In the genomic region with DNA sequence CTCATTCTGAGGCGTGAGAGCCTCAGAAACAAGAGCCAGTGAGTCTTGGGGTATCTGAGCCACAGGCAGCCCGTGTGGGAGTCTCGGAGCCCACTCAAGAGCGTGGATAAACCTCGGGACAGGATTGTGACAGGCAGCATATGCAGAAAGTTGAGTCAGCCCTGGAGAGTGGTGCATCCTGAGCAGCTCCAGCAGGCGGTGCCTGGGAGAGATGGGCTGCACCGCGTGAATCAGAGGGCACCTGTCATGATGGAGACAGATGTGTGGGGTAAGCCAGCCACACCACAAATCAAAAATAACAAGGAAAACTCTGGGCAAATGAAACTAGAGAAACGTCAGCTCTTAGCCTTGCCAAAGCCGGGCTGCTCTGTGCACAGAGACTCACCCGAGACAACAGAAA, we compare ENCODE assay signal across 18 cellular contexts. TPM values are rescaled to one million over a fixed set of nuclear protein-coding genes. Genes with fewer than 3 reads are reported as not detected.
DNase-seq lines count a peak whose midpoint lies in the region; ATAC-seq, FAIRE-seq and TF ChIP-seq lines count a peak whose summit lies in the region.
"Had no signal": no experiment of that assay in that cellular context is flagged by ENCODE, and none has a peak within 500 bp of the region (broad histone marks: within the 10 kb centered on the region; RNA-seq: fewer than 3 reads in every experiment).

No MANE protein-coding gene starts in this region.

- WGBS in A549 (ENCODE audit: missing lambda C conversion rate), result 4% methylated on average over 11 of the region's 11 CpGs

- no peak overlapping the region for H3K27ac Mint-ChIP-seq in progenitor cell of endocrine pancreas
- H3K27ac Mint-ChIP-seq: activated T-helper 2 cell treated with anti-CD3 and anti-CD28 coated beads, Interferon-gamma antibody, Interleukin-2, Interleukin-4, amounts not matched to agents 10 μg/mL and 5 μg/mL and 100 μg/mL, durations not matched to agents 14 hours and 24 hours and 36 hours; IgD-negative memory B cell; nephron progenitor cell had no signal

- TF ChIP-seq RAD21 in A549 (conservative IDR thresholded peaks at IDR 0.05 in 1 of 2, IDR thresholded peaks at IDR 0.05 in 1 of 2), result no peak

- no peak overlapping the region for H3K4me2 ChIP-seq in A549

- H3K4me3 ChIP-seq in A549 (no peak overlapping the region), Panc1 (ENCODE audit: low read depth in 2 of 2, low read length in 2 of 2) (no peak overlapping the region)
- H3K4me3 ChIP-seq: breast epithelium had no signal

- in situ Hi-C loops in Panc1 (cut with HindIII; ENCODE audit: low pct_unique_long_range_greater_than_20kb, low sequenced_read_pairs), result no loop called here

- H3K4me1 ChIP-seq in A549, result no peaks in the 10 kb centered on the region
- H3K4me1 ChIP-seq in Panc1 (ENCODE audit: control insufficient read depth, insufficient read depth, low read length), result no peaks in the 10 kb centered on the region
- H3K4me1 ChIP-seq: breast epithelium had no signal

- H3K36me3 Mint-ChIP-seq in progenitor cell of endocrine pancreas (ENCODE audit: insufficient read depth), result no peaks in the 10 kb centered on the region
- H3K36me3 Mint-ChIP-seq: IgD-negative memory B cell had no signal

- TF ChIP-seq EP300 in A549 (IDR thresholded peaks at IDR 0.05), result no peak

- intact Hi-C loops in Panc1 (cut with micrococcal nuclease; ENCODE audit: unreplicated experiment), result no loop called here

- no peaks in the 10 kb centered on the region for H3K9me3 Mint-ChIP-seq in progenitor cell of endocrine pancreas (ENCODE audit: low read depth)

- CTCF ChIA-PET in A549 (lab: Yijun Ruan, JAX), result interaction anchor here (1.5 to 2.3 kb wide), 4 partner anchors 8 to 141 kb away, joined by 4 to 14 read pairs (median 6); no protein-coding TSS in a partner anchor
- CTCF ChIA-PET in Panc1 (lab: Charles Lee), result no interaction called here

- no peaks in the 10 kb centered on the region for H3K4me1 Mint-ChIP-seq in progenitor cell of endocrine pancreas (ENCODE audit: low read depth)

- H3K27ac ChIP-seq in A549 (no peak overlapping the region), Panc1 (ENCODE audit: low read length) (no peak overlapping the region)
- H3K27ac ChIP-seq: breast epithelium had no signal

- peak; percentile 74 to 76 for ATAC-seq in A549
- peak; percentile 64; the same call in 1 of the 2 replicates for ATAC-seq in Panc1

- no peak overlapping the region for H3K4me3 Mint-ChIP-seq in progenitor cell of endocrine pancreas (ENCODE audit: low read depth)
- H3K4me3 Mint-ChIP-seq: nephron progenitor cell had no signal

- peaks cover 51% of the 10 kb centered on the region for H3K27me3 ChIP-seq in Panc1 (ENCODE audit: control insufficient read depth, insufficient read depth, low read length)

- peak; percentile 12 for DNase-seq in NCI-H1694 treated with DMSO at 0.1 percent for 48 hours (lab: John Stamatoyannopoulos, UW)
- no peak for DNase-seq in NCI-H1694 (lab: John Stamatoyannopoulos, UW)
- no peak for DNase-seq in A549 (ENCODE audit: low read depth in 1 of 2, low spot score in 1 of 2)
- no peak for DNase-seq in Panc1 (ENCODE audit: low read depth, low spot score)
- peak; percentile 51 for DNase-seq in islet precursor cell
- DNase-seq in progenitor cell of endocrine pancreas (ENCODE audit: low spot score, unreplicated experiment), result no peak
- DNase-seq in 8988T, result no peak
- no peak for DNase-seq in activated gamma-delta T cell (lab: John Stamatoyannopoulos, UW)
- DNase-seq: Calu3, NCI-H146, NCI-H748 treated with DMSO at 0.1 percent for 48 hours, nephron progenitor cell, SHP77 treated with DMSO at 0.1 percent for 48 hours had no signal

- peaks cover 8% of the 10 kb centered on the region; the same call in 2 of the 3 replicates for H3K9me3 ChIP-seq in A549
- H3K9me3 ChIP-seq in Panc1 (ENCODE audit: control insufficient read depth, insufficient read depth, low read depth, low read length), result no peaks in the 10 kb centered on the region

- no TSS peak for BruUV-seq in Panc1 (replicated peaks; lab: Mats Ljungman, UMichigan)

- TF ChIP-seq POLR2A in A549 (IDR thresholded peaks at IDR 0.05; ENCODE audit: low read length), result no peak

- no peaks in the 10 kb centered on the region for H3K36me3 ChIP-seq in Panc1 (ENCODE audit: control insufficient read depth, insufficient read depth, low read length)
- H3K36me3 ChIP-seq: breast epithelium had no signal

- FAIRE-seq in A549 (lab: Jason Lieb, UNC), result no peak
- FAIRE-seq: A204.1 had no signal

- H3K27me3 Mint-ChIP-seq in progenitor cell of endocrine pancreas, result peaks cover 81% of the 10 kb centered on the region

- TF ChIP-seq CTCF in A549 (IDR thresholded peaks at IDR 0.05), result no peak
- TF ChIP-seq CTCF in Panc1 (IDR thresholded peaks at IDR 0.05), result no peak
- TF ChIP-seq CTCF in progenitor cell of endocrine pancreas (IDR thresholded peaks at IDR 0.05; ENCODE audit: unreplicated experiment), result no peak

- POLR2A ChIA-PET in A549 (lab: Yijun Ruan, JAX), result interaction anchor here (2.0 kb wide), 1 partner anchor 30 kb away, joined by 17 read pairs; a partner anchor contains a TSS
- POLR2A ChIA-PET in Panc1 (lab: Charles Lee), result no interaction called here

TF ChIP-seq in A549, 52 proteins besides CTCF, POLR2A, EP300 and RAD21:
- TF ChIP-seq, protein P1, sequence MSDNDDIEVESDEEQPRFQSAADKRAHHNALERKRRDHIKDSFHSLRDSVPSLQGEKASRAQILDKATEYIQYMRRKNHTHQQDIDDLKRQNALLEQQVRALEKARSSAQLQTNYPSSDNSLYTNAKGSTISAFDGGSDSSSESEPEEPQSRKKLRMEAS (IDR thresholded peaks at IDR 0.05), result no peak
- TF ChIP-seq KDM5A (IDR thresholded peaks at IDR 0.05) (no peak), HEYL (CRISPR knock-in tag; IDR thresholded peaks at IDR 0.05) (no peak), MYC (IDR thresholded peaks at IDR 0.05; ENCODE audit: borderline replicate concordance, low read length) (no peak), SMC3 (IDR thresholded peaks at IDR 0.05) (no peak), EHF (CRISPR knock-in tag; IDR thresholded peaks at IDR 0.05) (no peak), ESRRA (IDR thresholded peaks at IDR 0.05; ENCODE audit: borderline replicate concordance, low read length) (no peak), POLR2AphosphoS2 (conservative IDR thresholded peaks at IDR 0.05; ENCODE audit: low read length) (no peak), MAZ (IDR thresholded peaks at IDR 0.05; ENCODE audit: borderline replicate concordance, low read depth, low read length) (no peak), ZNF302 (CRISPR knock-in tag; IDR thresholded peaks at IDR 0.05) (no peak), BHLHE40 (IDR thresholded peaks at IDR 0.05; ENCODE audit: low read depth, low read length) (no peak), NPAS2 (CRISPR knock-in tag; IDR thresholded peaks at IDR 0.05; ENCODE audit: borderline replicate concordance) (no peak), SREBF2 (IDR thresholded peaks at IDR 0.05) (no peak), CHD2 (IDR thresholded peaks at IDR 0.05; ENCODE audit: low read length, partially characterized antibody) (no peak)
TF ChIP-seq in A549: peak in this region for 0.

RNA-seq across cellular contexts. Expression of a gene that starts 30.0 kb away (rescaled TPM):
- polyA plus RNA-seq in A549 (2011; rRNA removed) (194 and 208 TPM in 2 replicates), A549 (2017; fragmentation: RNase III; extraction: RNeasy Plus Mini Kit Qiagen cat#74134 plus additional on column Dnase treatment) (202 to 226 TPM (median 206 TPM) in 3 replicates)
- 137 and 159 TPM in 2 replicates for polyA plus RNA-seq in A549 (2012; cell fraction: cytosol; rRNA removed)
- 90.9 and 93.5 TPM in 2 replicates for polyA plus RNA-seq in A549 (2012; cell fraction: nucleus; rRNA removed)
- 114 and 131 TPM in 2 replicates for polyA minus RNA-seq in A549 (2011; rRNA and poly(A)+ RNA removed)
- total RNA-seq in Panc1 (2021; ENCODE audit: unreplicated experiment) (116 TPM), progenitor cell of endocrine pancreas (52.6 and 52.7 TPM in 2 replicates)
- 77.5 TPM for polyA plus RNA-seq in Panc1 (2012; ENCODE audit: insufficient read length)

RNA-seq across cellular contexts. Expression of a gene that starts 50.2 kb away (rescaled TPM):
- not detected in 2 replicates for polyA plus RNA-seq in A549 (2011; rRNA removed)
- not detected in 2 replicates for polyA plus RNA-seq in A549 (2012; cell fraction: cytosol; rRNA removed)
- polyA plus RNA-seq in A549 (2012; cell fraction: nucleus; rRNA removed), result 0.10 TPM in 1 of 2 replicates, not detected in the other
- not detected in 3 replicates for polyA plus RNA-seq in A549 (2017; fragmentation: RNase III; extraction: RNeasy Plus Mini Kit Qiagen cat#74134 plus additional on column Dnase treatment)
- polyA minus RNA-seq in A549 (2011; rRNA and poly(A)+ RNA removed), result not detected in 2 replicates
- not detected for total RNA-seq in Panc1 (2021; ENCODE audit: unreplicated experiment)
- polyA plus RNA-seq in Panc1 (2012; ENCODE audit: insufficient read length), result not detected
- not detected in 2 replicates for total RNA-seq in progenitor cell of endocrine pancreas
- total RNA-seq: activated T-helper 2 cell treated with anti-CD3 and anti-CD28 coated beads, Interferon-gamma antibody, Interleukin-2, Interleukin-4, amounts not matched to agents 10 μg/mL and 5 μg/mL and 100 μg/mL, durations not matched to agents 14 hours and 24 hours and 36 hours; breast epithelium; Calu3; glomerular endothelial cell had no signal
- polyA plus RNA-seq: IgD-negative memory B cell had no signal

Comparison
In these comparisons a context has a peak if more than half of its experiments do, and no peak if none do; other contexts are left out.
1. DNase-seq: peak in NCI-H1694 treated with DMSO at 0.1 percent for 48 hours (single experiment) and islet precursor cell (single experiment); none in NCI-H1694 (single experiment), A549 (0 of 2), Panc1 (single experiment), progenitor cell of endocrine pancreas (single experiment), 8988T (single experiment) and activated gamma-delta T cell (single experiment).